In genomic region chr9:137715321-137715720, GRCh38 we compare ENCODE assay signal across 1 cellular context.
TF ChIP-seq lines count a peak whose summit lies in the region.

No MANE protein-coding gene starts in this region.

TF ChIP-seq in WTC11, 78 proteins besides CTCF, POLR2A, EP300 and RAD21 (continued from another document):
- TF ChIP-seq USF1 (CRISPR knock-in tag; IDR thresholded peaks at IDR 0.05) (no peak), FOXK1 (CRISPR knock-in tag; IDR thresholded peaks at IDR 0.05) (no peak), AR (CRISPR knock-in tag; IDR thresholded peaks at IDR 0.05) (no peak), GABPB1 (CRISPR knock-in tag; IDR thresholded peaks at IDR 0.05) (no peak), FOXP4 (CRISPR knock-in tag; IDR thresholded peaks at IDR 0.05) (no peak)
